ENCODE assay signal across 4 cellular contexts in the genomic region with DNA sequence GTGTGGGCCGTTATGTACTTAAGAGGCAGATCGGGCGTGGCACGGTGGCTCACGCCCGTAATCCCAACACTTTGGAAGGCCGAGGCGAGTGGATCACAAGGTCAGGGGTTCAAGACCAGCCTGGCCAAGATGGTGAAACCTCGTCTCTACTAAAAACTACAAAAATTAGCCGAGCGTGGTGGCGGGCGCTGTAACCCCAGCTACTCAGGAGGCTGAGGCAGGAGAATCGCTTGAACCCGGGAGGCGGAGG. TPM values are rescaled to one million over a fixed set of nuclear protein-coding genes. Genes with fewer than 3 reads are reported as not detected.
DNase-seq lines count a peak whose midpoint lies in the region; TF ChIP-seq lines count a peak whose summit lies in the region.
"Not testable (repeated sequence)": the region's sequence is repeated elsewhere in the genome, so short reads cannot be mapped to it uniquely, and the experiment has no call there.

No MANE protein-coding gene starts in this region.

- not testable (repeated sequence) for H3K27me3 ChIP-seq in kidney epithelial cell (ENCODE audit: control insufficient read depth, insufficient read depth, low read length); stomach smooth muscle (ENCODE audit: control insufficient read depth in 1 of 2, insufficient read depth in 2 of 2, low read length in 2 of 2)

- peak overlapping the region; percentile 83 to 87 for H3K9ac ChIP-seq in stomach smooth muscle (ENCODE audit: low read length in 2 of 2)

- H3K4me3 ChIP-seq in Jurkat, Clone E6-1 (ENCODE audit: low read length): peak overlapping the region; percentile 61
- H3K4me3 ChIP-seq in astrocyte of the cerebellum (ENCODE audit: low read depth, low read length): peak overlapping the region; percentile 51
- H3K4me3 ChIP-seq in kidney epithelial cell (ENCODE audit: low read depth, low read length): peak overlapping the region; percentile 55
- H3K4me3 ChIP-seq in stomach smooth muscle (ENCODE audit: low read length in 2 of 2): peak overlapping the region; percentile 60 to 81

- TF ChIP-seq CTCF in astrocyte of the cerebellum (IDR thresholded peaks at IDR 0.05; ENCODE audit: low read depth, low read length, missing control alignments); kidney epithelial cell (IDR thresholded peaks at IDR 0.05; ENCODE audit: insufficient read depth, low read length, poor library complexity, severe bottlenecking): not testable (repeated sequence)

- not testable (repeated sequence) for H3K9me3 ChIP-seq in stomach smooth muscle (ENCODE audit: control insufficient read depth in 2 of 2, low read length in 2 of 2)

- peaks cover 39% of the 10 kb centered on the region for H3K4me1 ChIP-seq in stomach smooth muscle (ENCODE audit: control insufficient read depth, insufficient read depth, low read length)

- in situ Hi-C loops in astrocyte of the cerebellum (cut with HindIII; ENCODE audit: low sequenced_read_pairs): not testable (repeated sequence)

- not testable (repeated sequence) for H3K36me3 ChIP-seq in kidney epithelial cell (ENCODE audit: control insufficient read depth, insufficient read depth, low read length)
- H3K36me3 ChIP-seq in stomach smooth muscle (ENCODE audit: control insufficient read depth in 2 of 2, insufficient read depth in 2 of 2, low read length in 2 of 2): peaks cover 19% of the 10 kb centered on the region in 2 donors

- H3K27ac ChIP-seq in stomach smooth muscle (ENCODE audit: low read length): peak overlapping the region; percentile 96

- DNase-seq in Jurkat, Clone E6-1 (ENCODE audit: low read depth, low spot score); astrocyte of the cerebellum (ENCODE audit: low read depth); kidney epithelial cell (ENCODE audit: low read depth): not testable (repeated sequence)

RNA-seq across cellular contexts. Expression of gene THBS3, which starts 13.8 kb away (rescaled TPM):
- 13.8 TPM for polyA plus RNA-seq in Jurkat, Clone E6-1 (2012; ENCODE audit: insufficient read depth, insufficient read length)
- 51.5 and 58.1 TPM in 2 replicates for total RNA-seq in kidney epithelial cell

RNA-seq across cellular contexts. Expression of gene MTX1, which starts 14.6 kb away (rescaled TPM):
- 75.4 TPM for polyA plus RNA-seq in Jurkat, Clone E6-1 (2012; ENCODE audit: insufficient read depth, insufficient read length)
- total RNA-seq in kidney epithelial cell: 79.3 and 84.3 TPM in 2 replicates

RNA-seq across cellular contexts. Expression of gene TRIM46, which starts 20.3 kb away (rescaled TPM):
- 6.9 TPM for polyA plus RNA-seq in Jurkat, Clone E6-1 (2012; ENCODE audit: insufficient read depth, insufficient read length)
- 7.1 and 9.1 TPM in 2 replicates for total RNA-seq in kidney epithelial cell

RNA-seq across cellular contexts. Expression of gene KRTCAP2, which starts 20.8 kb away (rescaled TPM):
- polyA plus RNA-seq in Jurkat, Clone E6-1 (2012; ENCODE audit: insufficient read depth, insufficient read length): 345 TPM
- 207 and 241 TPM in 2 replicates for total RNA-seq in kidney epithelial cell

RNA-seq across cellular contexts. Expression of gene DPM3, which starts 53.6 kb away (rescaled TPM):
- polyA plus RNA-seq in Jurkat, Clone E6-1 (2012; ENCODE audit: insufficient read depth, insufficient read length): 57.0 TPM
- 36.4 and 74.9 TPM in 2 replicates for total RNA-seq in kidney epithelial cell
